1 cellular context compared by ENCODE assay signal in the genomic region with DNA sequence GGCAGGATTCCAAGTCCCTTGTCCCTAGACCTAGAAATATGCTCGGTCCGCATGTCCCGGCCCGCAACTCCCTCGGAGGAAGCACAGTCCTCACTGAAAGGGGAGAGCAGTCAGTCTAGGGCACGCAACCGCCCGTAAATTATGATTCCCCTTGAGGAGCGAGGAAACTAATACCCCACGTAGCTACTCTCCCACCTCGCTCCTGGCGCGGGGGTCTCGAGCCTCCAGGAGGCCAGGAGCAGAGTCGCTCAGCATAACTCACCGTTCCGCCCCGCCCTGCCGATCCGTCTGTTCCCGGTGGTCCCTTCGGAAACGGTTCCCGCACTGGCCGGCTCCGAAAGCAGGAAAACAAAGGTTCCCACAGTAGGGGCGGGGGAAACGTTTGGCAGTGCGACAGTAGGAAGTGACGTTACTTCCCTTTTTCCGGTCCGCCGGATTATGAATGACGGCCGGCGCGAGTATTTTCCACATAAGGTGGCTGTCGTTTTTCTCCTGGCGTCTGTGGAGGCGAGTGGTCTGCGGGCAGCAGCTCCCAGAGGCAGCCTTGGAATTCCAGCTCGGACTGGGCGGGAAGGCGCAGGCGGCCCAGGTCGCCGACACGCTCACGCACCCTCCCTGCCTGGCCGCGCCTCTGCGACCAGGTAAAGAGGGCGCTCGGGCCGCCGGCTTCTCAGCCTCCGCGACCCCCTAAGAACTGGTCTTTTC.
TF ChIP-seq lines count a peak whose summit lies in the region.

GSTCD (plus strand) TSS at position 409 of the 705 bp plus-strand sequence. CDS start 8,830 bp downstream, outside the sequence.
A gene with protein sequence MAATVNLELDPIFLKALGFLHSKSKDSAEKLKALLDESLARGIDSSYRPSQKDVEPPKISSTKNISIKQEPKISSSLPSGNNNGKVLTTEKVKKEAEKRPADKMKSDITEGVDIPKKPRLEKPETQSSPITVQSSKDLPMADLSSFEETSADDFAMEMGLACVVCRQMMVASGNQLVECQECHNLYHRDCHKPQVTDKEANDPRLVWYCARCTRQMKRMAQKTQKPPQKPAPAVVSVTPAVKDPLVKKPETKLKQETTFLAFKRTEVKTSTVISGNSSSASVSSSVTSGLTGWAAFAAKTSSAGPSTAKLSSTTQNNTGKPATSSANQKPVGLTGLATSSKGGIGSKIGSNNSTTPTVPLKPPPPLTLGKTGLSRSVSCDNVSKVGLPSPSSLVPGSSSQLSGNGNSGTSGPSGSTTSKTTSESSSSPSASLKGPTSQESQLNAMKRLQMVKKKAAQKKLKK (minus strand): TSS at position 314 of the 705 bp plus-strand sequence. CDS start 8,684 bp downstream, outside the sequence.

TF ChIP-seq in HepG2, 621 proteins besides CTCF, POLR2A, EP300 and RAD21 (continues in another document):
- TF ChIP-seq SETDB1 (CRISPR knock-in tag; IDR thresholded peaks at IDR 0.05; ENCODE audit: borderline replicate concordance) (no peak), ZSCAN25 (CRISPR knock-in tag; IDR thresholded peaks at IDR 0.05) (peak; percentile 75), THAP11 (CRISPR knock-in tag; IDR thresholded peaks at IDR 0.05) (peak; percentile 96), ZNF646 (CRISPR knock-in tag; IDR thresholded peaks at IDR 0.05) (no peak), POLR2AphosphoS2 (IDR thresholded peaks at IDR 0.05; ENCODE audit: low read depth, low read length) (no peak), CHCHD3 (CRISPR knock-in tag; IDR thresholded peaks at IDR 0.05) (peak; percentile 78; the same call in 1 of the 2 replicates), RXRA (CRISPR knock-in tag; IDR thresholded peaks at IDR 0.05) (peak; percentile 91), MTF2 (CRISPR knock-in tag; IDR thresholded peaks at IDR 0.05; ENCODE audit: borderline replicate concordance) (peak; percentile 71; the same call in 1 of the 2 replicates), ISL2 (CRISPR knock-in tag; IDR thresholded peaks at IDR 0.05) (peak; percentile 84), MLLT10 (CRISPR knock-in tag; IDR thresholded peaks at IDR 0.05) (no peak), ZNF484 (CRISPR knock-in tag; IDR thresholded peaks at IDR 0.05; ENCODE audit: borderline replicate concordance, low read depth) (no peak), MXI1 (IDR thresholded peaks at IDR 0.05; ENCODE audit: borderline replicate concordance, low read depth, low read length) (peak; percentile 76; the same call in 1 of the 3 replicates), RARA (CRISPR knock-in tag; IDR thresholded peaks at IDR 0.05) (peak; percentile 49; the same call in 1 of the 2 replicates), ZNF10 (CRISPR knock-in tag; IDR thresholded peaks at IDR 0.05; ENCODE audit: borderline replicate concordance, low read depth) (no peak), WIZ (CRISPR knock-in tag; IDR thresholded peaks at IDR 0.05) (0 out of 2 replicates have a peak, but pooled peaks have one; percentile 50), FOXA1 (IDR thresholded peaks at IDR 0.05) (no peak), FOXA1 (CRISPR knock-in tag; IDR thresholded peaks at IDR 0.05) (peak; percentile 38; the same call in 1 of the 2 replicates), ZNF841 (CRISPR knock-in tag; IDR thresholded peaks at IDR 0.05; ENCODE audit: borderline replicate concordance) (peak; percentile 84), ZNF33A (CRISPR knock-in tag; IDR thresholded peaks at IDR 0.05; ENCODE audit: borderline replicate concordance) (peak; percentile 84; the same call in 1 of the 2 replicates), NKX3-1 (CRISPR knock-in tag; IDR thresholded peaks at IDR 0.05) (no peak), ZNF775 (CRISPR knock-in tag; IDR thresholded peaks at IDR 0.05; ENCODE audit: borderline replicate concordance) (peak; percentile 70; the same call in 1 of the 2 replicates), NRL (CRISPR knock-in tag; IDR thresholded peaks at IDR 0.05; ENCODE audit: borderline replicate concordance) (peak; percentile 98), ZNF883 (CRISPR knock-in tag; IDR thresholded peaks at IDR 0.05; ENCODE audit: not compliant biosample characterization) (peak; percentile 89), ZNF446 (CRISPR knock-in tag; IDR thresholded peaks at IDR 0.05) (no peak), FOXA3 (CRISPR knock-in tag; IDR thresholded peaks at IDR 0.05) (peak; percentile 90), HDAC6 (IDR thresholded peaks at IDR 0.05; ENCODE audit: low read depth, low read length) (no peak), NPAS2 (CRISPR knock-in tag; IDR thresholded peaks at IDR 0.05; ENCODE audit: borderline replicate concordance) (no peak)
- TF ChIP-seq, protein P1, sequence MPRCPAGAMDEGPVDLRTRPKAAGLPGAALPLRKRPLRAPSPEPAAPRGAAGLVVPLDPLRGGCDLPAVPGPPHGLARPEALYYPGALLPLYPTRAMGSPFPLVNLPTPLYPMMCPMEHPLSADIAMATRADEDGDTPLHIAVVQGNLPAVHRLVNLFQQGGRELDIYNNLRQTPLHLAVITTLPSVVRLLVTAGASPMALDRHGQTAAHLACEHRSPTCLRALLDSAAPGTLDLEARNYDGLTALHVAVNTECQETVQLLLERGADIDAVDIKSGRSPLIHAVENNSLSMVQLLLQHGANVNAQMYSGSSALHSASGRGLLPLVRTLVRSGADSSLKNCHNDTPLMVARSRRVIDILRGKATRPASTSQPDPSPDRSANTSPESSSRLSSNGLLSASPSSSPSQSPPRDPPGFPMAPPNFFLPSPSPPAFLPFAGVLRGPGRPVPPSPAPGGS (CRISPR knock-in tag; IDR thresholded peaks at IDR 0.05): peak; percentile 93
- TF ChIP-seq, protein P2, sequence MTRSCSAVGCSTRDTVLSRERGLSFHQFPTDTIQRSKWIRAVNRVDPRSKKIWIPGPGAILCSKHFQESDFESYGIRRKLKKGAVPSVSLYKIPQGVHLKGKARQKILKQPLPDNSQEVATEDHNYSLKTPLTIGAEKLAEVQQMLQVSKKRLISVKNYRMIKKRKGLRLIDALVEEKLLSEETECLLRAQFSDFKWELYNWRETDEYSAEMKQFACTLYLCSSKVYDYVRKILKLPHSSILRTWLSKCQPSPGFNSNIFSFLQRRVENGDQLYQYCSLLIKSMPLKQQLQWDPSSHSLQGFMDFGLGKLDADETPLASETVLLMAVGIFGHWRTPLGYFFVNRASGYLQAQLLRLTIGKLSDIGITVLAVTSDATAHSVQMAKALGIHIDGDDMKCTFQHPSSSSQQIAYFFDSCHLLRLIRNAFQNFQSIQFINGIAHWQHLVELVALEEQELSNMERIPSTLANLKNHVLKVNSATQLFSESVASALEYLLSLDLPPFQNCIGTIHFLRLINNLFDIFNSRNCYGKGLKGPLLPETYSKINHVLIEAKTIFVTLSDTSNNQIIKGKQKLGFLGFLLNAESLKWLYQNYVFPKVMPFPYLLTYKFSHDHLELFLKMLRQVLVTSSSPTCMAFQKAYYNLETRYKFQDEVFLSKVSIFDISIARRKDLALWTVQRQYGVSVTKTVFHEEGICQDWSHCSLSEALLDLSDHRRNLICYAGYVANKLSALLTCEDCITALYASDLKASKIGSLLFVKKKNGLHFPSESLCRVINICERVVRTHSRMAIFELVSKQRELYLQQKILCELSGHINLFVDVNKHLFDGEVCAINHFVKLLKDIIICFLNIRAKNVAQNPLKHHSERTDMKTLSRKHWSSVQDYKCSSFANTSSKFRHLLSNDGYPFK (CRISPR knock-in tag; IDR thresholded peaks at IDR 0.05; ENCODE audit: borderline replicate concordance): peak; percentile 96
- TF ChIP-seq, protein P3, sequence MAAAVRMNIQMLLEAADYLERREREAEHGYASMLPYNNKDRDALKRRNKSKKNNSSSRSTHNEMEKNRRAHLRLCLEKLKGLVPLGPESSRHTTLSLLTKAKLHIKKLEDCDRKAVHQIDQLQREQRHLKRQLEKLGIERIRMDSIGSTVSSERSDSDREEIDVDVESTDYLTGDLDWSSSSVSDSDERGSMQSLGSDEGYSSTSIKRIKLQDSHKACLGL (CRISPR knock-in tag; IDR thresholded peaks at IDR 0.05): peak; percentile 86
- TF ChIP-seq, protein P4, sequence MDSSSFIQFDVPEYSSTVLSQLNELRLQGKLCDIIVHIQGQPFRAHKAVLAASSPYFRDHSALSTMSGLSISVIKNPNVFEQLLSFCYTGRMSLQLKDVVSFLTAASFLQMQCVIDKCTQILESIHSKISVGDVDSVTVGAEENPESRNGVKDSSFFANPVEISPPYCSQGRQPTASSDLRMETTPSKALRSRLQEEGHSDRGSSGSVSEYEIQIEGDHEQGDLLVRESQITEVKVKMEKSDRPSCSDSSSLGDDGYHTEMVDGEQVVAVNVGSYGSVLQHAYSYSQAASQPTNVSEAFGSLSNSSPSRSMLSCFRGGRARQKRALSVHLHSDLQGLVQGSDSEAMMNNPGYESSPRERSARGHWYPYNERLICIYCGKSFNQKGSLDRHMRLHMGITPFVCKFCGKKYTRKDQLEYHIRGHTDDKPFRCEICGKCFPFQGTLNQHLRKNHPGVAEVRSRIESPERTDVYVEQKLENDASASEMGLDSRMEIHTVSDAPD (CRISPR knock-in tag; IDR thresholded peaks at IDR 0.05): peak; percentile 88
